Comparison of ENCODE assay signal across 10 cellular contexts in genomic region chr17:49341356-49341755, GRCh38. TPM values are rescaled to one million over a fixed set of nuclear protein-coding genes. Genes with fewer than 3 reads are reported as not detected.
DNase-seq lines count a peak whose midpoint lies in the region; ATAC-seq and TF ChIP-seq lines count a peak whose summit lies in the region.
"Had no signal": no experiment of that assay in that cellular context is flagged by ENCODE, and none has a peak within 500 bp of the region (broad histone marks: within the 10 kb centered on the region; RNA-seq: fewer than 3 reads in every experiment).

No MANE protein-coding gene starts in this region.

- no peak overlapping the region for H3K27ac ChIP-seq in CD8-positive, alpha-beta T cell (ENCODE audit: low read depth, low read length)
- peak overlapping the region in 1 of 3 donors; percentile 43 for H3K27ac ChIP-seq in right lobe of liver
- H3K27ac ChIP-seq in neural progenitor cell, result no peak overlapping the region
- no peak overlapping the region for H3K27ac ChIP-seq in aorta (ENCODE audit: low read depth in 1 of 2, low read length in 2 of 2)

- no peak for ATAC-seq in CD8-positive, alpha-beta T cell
- ATAC-seq in natural killer cell, result no peak
- ATAC-seq in right lobe of liver, result no peak
- ATAC-seq in GM21528 (IDR thresholded peaks at IDR 0.05; ENCODE audit: low FRiP score, unreplicated experiment), result no peak
- ATAC-seq in aorta (ENCODE audit: low FRiP score), result no peak

- H2AFZ ChIP-seq in neural progenitor cell (replicated peaks), result no peak overlapping the region

- peaks cover 93% of the 10 kb centered on the region for H3K79me2 ChIP-seq in neural progenitor cell (ENCODE audit: low read depth)

- CTCF ChIA-PET in CD8-positive, alpha-beta T cell (lab: Charles Lee), result interaction anchor here (1.1 to 3.5 kb wide), 6 partner anchors 13 to 133 kb away, joined by 3 to 21 read pairs (median 6); no protein-coding TSS in a partner anchor

- H3K27me3 Mint-ChIP-seq in CD8-positive, alpha-beta T cell (ENCODE audit: low read depth), result no peaks in the 10 kb centered on the region
- H3K27me3 Mint-ChIP-seq in HFFc6 (ENCODE audit: insufficient read depth) (no peaks in the 10 kb centered on the region), natural killer cell (ENCODE audit: low read depth in 2 of 2) (no peaks in the 10 kb centered on the region), neural progenitor cell (ENCODE audit: insufficient read depth, low read depth) (peaks cover 3% of the 10 kb centered on the region)
- no peaks in the 10 kb centered on the region for H3K27me3 Mint-ChIP-seq in activated naive CD8-positive, alpha-beta T cell treated with anti-CD3 and anti-CD28 coated beads for 36 hours

- H3K9ac ChIP-seq in neural progenitor cell, result no peak overlapping the region

- H3K9me3 ChIP-seq in CD8-positive, alpha-beta T cell (ENCODE audit: low read length), result no peaks in the 10 kb centered on the region
- H3K9me3 ChIP-seq in right lobe of liver (no peaks in the 10 kb centered on the region), neural progenitor cell (ENCODE audit: low read depth) (no peaks in the 10 kb centered on the region), aorta (ENCODE audit: control insufficient read depth, low read length) (no peaks in the 10 kb centered on the region)

- H3K36me3 ChIP-seq in CD8-positive, alpha-beta T cell (ENCODE audit: insufficient read depth, low read length), result no peaks in the 10 kb centered on the region
- H3K36me3 ChIP-seq in right lobe of liver (no peaks in the 10 kb centered on the region), neural progenitor cell (no peaks in the 10 kb centered on the region), aorta (ENCODE audit: control insufficient read depth in 1 of 2, insufficient read depth in 2 of 2, low read length in 1 of 2) (no peaks in the 10 kb centered on the region)

- peaks cover 59% of the 10 kb centered on the region for H3K4me1 Mint-ChIP-seq in CD8-positive, alpha-beta T cell (ENCODE audit: low read depth)
- peaks cover 56% of the 10 kb centered on the region for H3K4me1 Mint-ChIP-seq in HFFc6 (ENCODE audit: low read depth)
- H3K4me1 Mint-ChIP-seq in activated naive CD8-positive, alpha-beta T cell treated with anti-CD3 and anti-CD28 coated beads for 36 hours, result peaks cover 52% of the 10 kb centered on the region
- peaks cover 44 to 46% of the 10 kb centered on the region in 2 donors for H3K4me1 Mint-ChIP-seq in natural killer cell
- H3K4me1 Mint-ChIP-seq in neural progenitor cell, result peaks cover 14% of the 10 kb centered on the region

- DNase-seq in CD8-positive, alpha-beta T cell, result no peak
- DNase-seq in HFFc6 (no peak), natural killer cell (no peak), right lobe of liver (no peak), neural progenitor cell (ENCODE audit: low spot score) (no peak), aorta (no peak)
- DNase-seq in activated naive CD8-positive, alpha-beta T cell treated with anti-CD3 and anti-CD28 coated beads for 36 hours, result no peak
- DNase-seq: DMS 273 treated with DMSO at 0.1 percent for 48 hours, NCI-H510A had no signal

- no peaks in the 10 kb centered on the region for H3K9me3 Mint-ChIP-seq in CD8-positive, alpha-beta T cell
- H3K9me3 Mint-ChIP-seq in HFFc6 (no peaks in the 10 kb centered on the region), natural killer cell (no peaks in the 10 kb centered on the region), neural progenitor cell (no peaks in the 10 kb centered on the region)
- H3K9me3 Mint-ChIP-seq in activated naive CD8-positive, alpha-beta T cell treated with anti-CD3 and anti-CD28 coated beads for 36 hours, result no peaks in the 10 kb centered on the region

- no peak for TF ChIP-seq CTCF in CD8-positive, alpha-beta T cell (IDR thresholded peaks at IDR 0.05)
- TF ChIP-seq CTCF in HFFc6 (IDR thresholded peaks at IDR 0.05) (no peak), natural killer cell (IDR thresholded peaks at IDR 0.05) (no peak), right lobe of liver (IDR thresholded peaks at IDR 0.05) (no peak), neural progenitor cell (IDR thresholded peaks at IDR 0.05) (no peak)

- H3K27me3 ChIP-seq in CD8-positive, alpha-beta T cell (ENCODE audit: insufficient read depth, low read length), result no peaks in the 10 kb centered on the region
- H3K27me3 ChIP-seq in right lobe of liver (no peaks in the 10 kb centered on the region), neural progenitor cell (no peaks in the 10 kb centered on the region), aorta (ENCODE audit: control insufficient read depth in 1 of 2, insufficient read depth in 2 of 2, low read length in 1 of 2) (no peaks in the 10 kb centered on the region)

- POLR2A ChIA-PET in CD8-positive, alpha-beta T cell (lab: Charles Lee), result interaction anchor here (0.6 to 4.6 kb wide), 2 partner anchors 19 to 367 kb away, joined by 3 to 42 read pairs; partner anchors contain the start of gene ZNF652

- H3K4me3 Mint-ChIP-seq in CD8-positive, alpha-beta T cell, result peak overlapping the region; percentile 72
- H3K4me3 Mint-ChIP-seq in HFFc6 (peak overlapping the region; percentile 82), natural killer cell (peak overlapping the region; percentile 63), neural progenitor cell (no peak overlapping the region)
- peak overlapping the region; percentile 60 for H3K4me3 Mint-ChIP-seq in activated naive CD8-positive, alpha-beta T cell treated with anti-CD3 and anti-CD28 coated beads for 36 hours

- intact Hi-C loops in CD8-positive, alpha-beta T cell (cut with DNase I, micrococcal nuclease), result no loop called here
- intact Hi-C loops in natural killer cell (cut with micrococcal nuclease) (no loop called here), right lobe of liver (cut with DNase I) (no loop called here), aorta (cut with DNase I) (no loop called here)

- H3K4me1 ChIP-seq in CD8-positive, alpha-beta T cell (ENCODE audit: insufficient read depth, low read length), result peaks cover 57% of the 10 kb centered on the region
- H3K4me1 ChIP-seq in right lobe of liver, result peaks cover 0 to 16% (median 0%) of the 10 kb centered on the region in 4 donors
- peaks cover 3% of the 10 kb centered on the region for H3K4me1 ChIP-seq in neural progenitor cell
- peaks cover 0 to 6% of the 10 kb centered on the region in 2 donors for H3K4me1 ChIP-seq in aorta (ENCODE audit: control insufficient read depth in 1 of 2, insufficient read depth in 2 of 2, low read length in 2 of 2)

- 64% methylated on average over 5 of the region's 5 CpGs for WGBS in right lobe of liver (ENCODE audit: insufficient coverage, low coverage, low lambda C conversion rate, missing lambda C conversion rate)
- 32 to 39% methylated on average over 5 of the region's 5 CpGs for WGBS in aorta, 2 donors

- no peak overlapping the region for H3K4me2 ChIP-seq in neural progenitor cell

- H4K20me1 ChIP-seq in neural progenitor cell (ENCODE audit: low read depth), result peaks cover 48% of the 10 kb centered on the region

- peak overlapping the region; percentile 89 for H3K27ac Mint-ChIP-seq in CD8-positive, alpha-beta T cell
- H3K27ac Mint-ChIP-seq in HFFc6 (peak overlapping the region; percentile 60), natural killer cell (peak overlapping the region; percentile 76 to 79), neural progenitor cell (no peak overlapping the region)
- H3K27ac Mint-ChIP-seq in activated naive CD8-positive, alpha-beta T cell treated with anti-CD3 and anti-CD28 coated beads for 36 hours, result peak overlapping the region; percentile 92

- peaks cover 5% of the 10 kb centered on the region for H3K36me3 Mint-ChIP-seq in CD8-positive, alpha-beta T cell
- H3K36me3 Mint-ChIP-seq in HFFc6 (ENCODE audit: low read depth) (no peaks in the 10 kb centered on the region), natural killer cell (no peaks in the 10 kb centered on the region), neural progenitor cell (peaks cover 3% of the 10 kb centered on the region)
- H3K36me3 Mint-ChIP-seq in activated naive CD8-positive, alpha-beta T cell treated with anti-CD3 and anti-CD28 coated beads for 36 hours, result no peaks in the 10 kb centered on the region

- no peak for TF ChIP-seq POLR2A in right lobe of liver (IDR thresholded peaks at IDR 0.05)

- no peak overlapping the region for H3K4me3 ChIP-seq in CD8-positive, alpha-beta T cell (ENCODE audit: low read depth, low read length)
- no peak overlapping the region for H3K4me3 ChIP-seq in right lobe of liver
- H3K4me3 ChIP-seq in neural progenitor cell, result no peak overlapping the region
- no peak overlapping the region for H3K4me3 ChIP-seq in aorta (ENCODE audit: low read length in 2 of 2)

- H3F3A ChIP-seq in neural progenitor cell (ENCODE audit: low read depth), result no peaks in the 10 kb centered on the region

RNA-seq across cellular contexts. Expression of gene ZNF652, which starts 20.7 kb away (rescaled TPM):
- total RNA-seq in CD8-positive, alpha-beta T cell, result 10 to 100 TPM; 28.1 to 28.6 TPM
- 10 to 100 TPM; 12.0 to 15.5 (median 12.7) TPM for total RNA-seq in HFFc6 (2021; fragmentation: NEBNext Ultra II Directional; extraction: Animal tissue kit (Norgen Biotek cat#: 25700))
- 1 to 10 TPM; 5.3 to 5.5 TPM for total RNA-seq in activated naive CD8-positive, alpha-beta T cell treated with anti-CD3 and anti-CD28 coated beads for 36 hours
- total RNA-seq in natural killer cell (10 to 100 TPM; 53.8 to 79.1 (median 73.3) TPM), right lobe of liver (10 to 100 TPM; 16.9 to 36.8 (median 24.3) TPM), neural progenitor cell (ENCODE audit: low replicate concordance) (45.6 and 55.7 TPM in 2 replicates), aorta (10 to 100 TPM; 41.0 to 52.8 TPM)
- polyA plus RNA-seq in aorta, result 10 to 100 TPM in 1 of 2 donors, 1 to 10 TPM in 1; 7.5 to 12.4 TPM
